In genomic region chr1:115467196-115467595, GRCh38 we compare ENCODE assay signal across 19 cellular contexts.
"Had no signal": no experiment of that assay in that cellular context is flagged by ENCODE, and none has a peak within 500 bp of the region (broad histone marks: within the 10 kb centered on the region; RNA-seq: fewer than 3 reads in every experiment).

No MANE protein-coding gene starts in this region.

- ATAC-seq: effector memory CD8-positive, alpha-beta T cell; gastroesophageal sphincter; left cardiac atrium; left lung; natural killer cell; stimulated activated memory B cell treated with anti-CD40 and anti-IgM and Interleukin-4, amounts not matched to agents 10 μg/mL and 1 μg/mL and 100 μg/mL, for 72 hours; stimulated activated naive CD8-positive, alpha-beta T cell treated with anti-CD3 and anti-CD28 coated beads, Interleukin-15, Interleukin-2, amounts not matched to agents 100 U/mL and 50 U/mL, for 24 hours had no signal

- H3K36me3 Mint-ChIP-seq: natural killer cell; stimulated activated memory B cell treated with anti-CD40 and anti-IgM and Interleukin-4, amounts not matched to agents 10 μg/mL and 1 μg/mL and 100 μg/mL, for 72 hours; type B pancreatic cell had no signal

- DNase-seq: cortex of kidney; effector memory CD8-positive, alpha-beta T cell; foreskin fibroblast; heart left ventricle; kidney; left cardiac atrium; left lung; natural killer cell; spleen; stimulated activated CD4-positive, alpha-beta T cell treated with anti-CD3 and anti-CD28 coated beads, Interleukin-4, amount 100 ng/mL, for 4 hours; stimulated activated naive CD8-positive, alpha-beta T cell treated with anti-CD3 and anti-CD28 coated beads, Interleukin-15, Interleukin-2, amounts not matched to agents 100 U/mL and 50 U/mL, for 24 hours; substantia nigra; testis; tibial artery; uterus had no signal

- H3K4me3 Mint-ChIP-seq: effector memory CD8-positive, alpha-beta T cell; natural killer cell; stimulated activated memory B cell treated with anti-CD40 and anti-IgM and Interleukin-4, amounts not matched to agents 10 μg/mL and 1 μg/mL and 100 μg/mL, for 72 hours; type B pancreatic cell had no signal

- H3K27ac Mint-ChIP-seq: effector memory CD8-positive, alpha-beta T cell; natural killer cell; progenitor cell of endocrine pancreas; stimulated activated memory B cell treated with anti-CD40 and anti-IgM and Interleukin-4, amounts not matched to agents 10 μg/mL and 1 μg/mL and 100 μg/mL, for 72 hours; type B pancreatic cell had no signal

- H3K27me3 Mint-ChIP-seq: stimulated activated memory B cell treated with anti-CD40 and anti-IgM and Interleukin-4, amounts not matched to agents 10 μg/mL and 1 μg/mL and 100 μg/mL, for 72 hours had no signal

- H3K4me1 Mint-ChIP-seq: stimulated activated memory B cell treated with anti-CD40 and anti-IgM and Interleukin-4, amounts not matched to agents 10 μg/mL and 1 μg/mL and 100 μg/mL, for 72 hours had no signal

- H3K9me3 Mint-ChIP-seq: effector memory CD8-positive, alpha-beta T cell; natural killer cell; stimulated activated memory B cell treated with anti-CD40 and anti-IgM and Interleukin-4, amounts not matched to agents 10 μg/mL and 1 μg/mL and 100 μg/mL, for 72 hours; type B pancreatic cell had no signal
